23 cellular contexts compared by ENCODE assay signal in the genomic region with DNA sequence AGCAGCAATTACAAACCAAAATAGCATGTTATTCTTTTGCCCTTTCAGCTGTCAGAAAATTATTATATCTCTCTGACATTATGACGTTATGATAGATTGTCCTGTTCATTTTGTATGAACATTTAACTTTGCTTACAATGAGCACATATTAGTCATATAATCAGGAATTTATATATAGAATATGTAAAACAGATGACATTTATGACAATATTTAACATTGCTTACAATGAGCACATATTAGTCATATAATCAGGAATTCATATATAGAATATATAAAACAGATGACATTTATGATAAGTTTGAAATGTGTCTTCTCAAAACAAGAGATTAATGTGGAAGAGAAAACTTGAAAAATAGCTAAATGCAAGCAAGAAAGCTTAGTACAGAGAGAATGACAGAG.
DNase-seq lines count a peak whose midpoint lies in the region; ATAC-seq, FAIRE-seq and TF ChIP-seq lines count a peak whose summit lies in the region.
"Had no signal": no experiment of that assay in that cellular context is flagged by ENCODE, and none has a peak within 500 bp of the region (broad histone marks: within the 10 kb centered on the region; RNA-seq: fewer than 3 reads in every experiment).

No MANE protein-coding gene starts in this region.

- no peak for TF ChIP-seq CTCF in kidney (IDR thresholded peaks at IDR 0.05; ENCODE audit: borderline replicate concordance, extremely low read depth, insufficient read depth)
- no peak for TF ChIP-seq CTCF in psoas muscle (IDR thresholded peaks at IDR 0.05)

- no peak overlapping the region for H3K4me3 Mint-ChIP-seq in CD4-positive, alpha-beta memory T cell
- H3K4me3 Mint-ChIP-seq: CD14-positive monocyte; CD4-positive, CD25-positive, alpha-beta regulatory T cell; CD8-positive, alpha-beta T cell had no signal

- H3K9me3 ChIP-seq in kidney (ENCODE audit: control insufficient read depth in 1 of 2, low read length in 2 of 2) = peaks cover 0 to 3% of the 10 kb centered on the region in 2 donors
- no peaks in the 10 kb centered on the region for H3K9me3 ChIP-seq in CD4-positive, alpha-beta memory T cell (ENCODE audit: control insufficient read depth in 1 of 2, low read length in 2 of 2)
- H3K9me3 ChIP-seq in psoas muscle = no peaks in the 10 kb centered on the region
- H3K9me3 ChIP-seq: BE2C, BLaER1, Caco-2 had no signal

- no peak overlapping the region for H3K4me3 ChIP-seq in kidney (ENCODE audit: low read length in 2 of 2)
- no peak overlapping the region for H3K4me3 ChIP-seq in CD4-positive, alpha-beta memory T cell (ENCODE audit: low read length in 2 of 2)
- no peak overlapping the region for H3K4me3 ChIP-seq in psoas muscle
- H3K4me3 ChIP-seq: BLaER1, GM12878 had no signal

- H3K27me3 Mint-ChIP-seq in CD4-positive, alpha-beta memory T cell = no peaks in the 10 kb centered on the region
- H3K27me3 Mint-ChIP-seq: CD4-positive, CD25-positive, alpha-beta regulatory T cell had no signal

- POLR2A ChIA-PET in CD4-positive, alpha-beta memory T cell (lab: Charles Lee; ENCODE audit: partially characterized antibody) = no interaction called here

- no peaks in the 10 kb centered on the region for H3K27me3 ChIP-seq in CD4-positive, alpha-beta memory T cell (ENCODE audit: insufficient read depth, low read length)
- H3K27me3 ChIP-seq in psoas muscle (ENCODE audit: insufficient read depth in 3 of 3, low read length in 2 of 3) = no peaks in the 10 kb centered on the region
- H3K27me3 ChIP-seq: BE2C, BLaER1 had no signal

- ATAC-seq in psoas muscle (no peak), HG03139 (IDR thresholded peaks at IDR 0.05; ENCODE audit: unreplicated experiment) (no peak)
- ATAC-seq: CD8-positive, alpha-beta T cell; GM12878 had no signal

- DNase-seq in HCEC 1CT (peak; percentile 6), RCC 7860 (ENCODE audit: low spot score) (no peak), kidney (no peak), psoas muscle (no peak)
- DNase-seq in CD4-positive, alpha-beta memory T cell = no peak
- DNase-seq: 8988T; ACHN; BE2C; C1 segment of cervical spinal cord; Caco-2; Calu3; CD4-positive, CD25-positive, alpha-beta regulatory T cell; CD8-positive, alpha-beta T cell; DMS79 treated with DMSO at 0.1 percent for 48 hours; GDM1 had no signal

- intact Hi-C loops in kidney (cut with DNase I) = no loop called here
- intact Hi-C loops in CD4-positive, alpha-beta memory T cell (cut with micrococcal nuclease) = no loop called here
- intact Hi-C loops in psoas muscle (cut with DNase I) = no loop called here

- WGBS in psoas muscle, 3 donors = 73 to 78% (median 77%) methylated on average over 1 of the region's 1 CpG

- H3K36me3 Mint-ChIP-seq in CD4-positive, alpha-beta memory T cell = no peaks in the 10 kb centered on the region
- H3K36me3 Mint-ChIP-seq: CD14-positive monocyte; CD4-positive, CD25-positive, alpha-beta regulatory T cell; CD8-positive, alpha-beta T cell had no signal

- H3K4me1 Mint-ChIP-seq in CD4-positive, alpha-beta memory T cell = no peaks in the 10 kb centered on the region
- H3K4me1 Mint-ChIP-seq: CD14-positive monocyte; CD4-positive, CD25-positive, alpha-beta regulatory T cell had no signal

- no peak overlapping the region for H3K9ac ChIP-seq in kidney (ENCODE audit: low read length in 2 of 2)
- H3K9ac ChIP-seq: BLaER1 had no signal

- H3K4me1 ChIP-seq in kidney (ENCODE audit: control insufficient read depth in 1 of 2, insufficient read depth in 1 of 2, low read depth in 1 of 2, low read length in 2 of 2) = no peaks in the 10 kb centered on the region
- H3K4me1 ChIP-seq in CD4-positive, alpha-beta memory T cell (ENCODE audit: insufficient read depth, low read length) = no peaks in the 10 kb centered on the region
- H3K4me1 ChIP-seq in psoas muscle = no peaks in the 10 kb centered on the region
- H3K4me1 ChIP-seq: BE2C, BLaER1, Caco-2 had no signal

- CTCF ChIA-PET in CD4-positive, alpha-beta memory T cell (lab: Charles Lee; ENCODE audit: partially characterized antibody) = no interaction called here

- peaks cover 0 to 7% (median under 1%) of the 10 kb centered on the region in 8 donors for H3K9me3 Mint-ChIP-seq in CD4-positive, alpha-beta memory T cell

- H3K27ac ChIP-seq in kidney (ENCODE audit: low read depth in 2 of 2, low read length in 2 of 2) (no peak overlapping the region), psoas muscle (no peak overlapping the region)
- no peak overlapping the region for H3K27ac ChIP-seq in CD4-positive, alpha-beta memory T cell (ENCODE audit: low read depth, low read length)
- H3K27ac ChIP-seq: BLaER1 had no signal

- H3K36me3 ChIP-seq in kidney (ENCODE audit: control insufficient read depth in 1 of 2, insufficient read depth in 2 of 2, low read length in 2 of 2) (no peaks in the 10 kb centered on the region), psoas muscle (ENCODE audit: insufficient read depth in 1 of 2, low read depth in 1 of 2) (no peaks in the 10 kb centered on the region)
- H3K36me3 ChIP-seq in CD4-positive, alpha-beta memory T cell (ENCODE audit: insufficient read depth, low read length) = no peaks in the 10 kb centered on the region
- H3K36me3 ChIP-seq: BE2C, BLaER1 had no signal

- FAIRE-seq in RCC 7860 (lab: Jason Lieb, UNC) (peak; percentile 40), kidney (lab: Jason Lieb, UNC) (peak; percentile 8)
- FAIRE-seq: D721Med, GM12878, GM12892, GM18507, GM19239 had no signal

- no peak overlapping the region for H3K27ac Mint-ChIP-seq in CD4-positive, alpha-beta memory T cell
- H3K27ac Mint-ChIP-seq: CD14-positive monocyte; CD4-positive, CD25-positive, alpha-beta regulatory T cell; CD8-positive, alpha-beta T cell had no signal
